In the genomic region with DNA sequence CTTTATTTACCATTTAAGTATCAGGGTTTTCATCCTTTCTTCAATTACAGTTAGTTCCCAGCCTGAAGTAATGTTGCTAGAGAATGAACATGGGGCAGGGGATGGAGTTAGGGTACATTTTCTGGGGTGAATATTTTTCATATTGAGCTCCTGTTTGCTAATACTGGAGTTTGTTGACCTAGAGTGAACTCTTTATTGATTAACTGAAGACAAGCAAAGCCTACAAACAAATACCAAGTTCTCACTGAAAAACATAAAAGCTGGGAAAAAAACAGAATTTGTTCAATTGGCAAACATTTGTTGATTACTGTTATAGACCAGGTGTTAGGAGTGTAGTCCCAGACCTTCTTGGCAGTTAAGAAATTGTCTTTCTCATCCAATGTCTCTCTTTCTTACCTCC, we compare ENCODE assay signal across 1 cellular context.
TF ChIP-seq lines count a peak whose summit lies in the region.

No MANE protein-coding gene starts in this region.

TF ChIP-seq in HepG2, 621 proteins besides CTCF, POLR2A, EP300 and RAD21 (continued from another document and continues in another):
- TF ChIP-seq TBX2 (CRISPR knock-in tag; IDR thresholded peaks at IDR 0.05; ENCODE audit: borderline replicate concordance) (no peak), ZNF501 (CRISPR knock-in tag; IDR thresholded peaks at IDR 0.05) (no peak), FOXC1 (CRISPR knock-in tag; IDR thresholded peaks at IDR 0.05; ENCODE audit: borderline replicate concordance) (no peak), NR2F1 (CRISPR knock-in tag; IDR thresholded peaks at IDR 0.05) (peak in 1 of 2 experiments; percentile 50; a peak in 1 of 4 replicates), MIXL1 (CRISPR knock-in tag; IDR thresholded peaks at IDR 0.05) (no peak), KAT8 (CRISPR knock-in tag; IDR thresholded peaks at IDR 0.05) (peak; percentile 10; the same call in 1 of the 2 replicates), PHF20 (CRISPR knock-in tag; IDR thresholded peaks at IDR 0.05) (no peak), AHDC1 (CRISPR knock-in tag; IDR thresholded peaks at IDR 0.05; ENCODE audit: borderline replicate concordance) (peak; percentile 17; the same call in 1 of the 2 replicates), SMARCC2 (IDR thresholded peaks at IDR 0.05) (no peak), ZMYM2 (CRISPR knock-in tag; IDR thresholded peaks at IDR 0.05) (no peak), HBP1 (CRISPR knock-in tag; IDR thresholded peaks at IDR 0.05; ENCODE audit: low read depth) (no peak), RXRB (CRISPR knock-in tag; IDR thresholded peaks at IDR 0.05; ENCODE audit: borderline replicate concordance) (peak; percentile 51; the same call in 1 of the 2 replicates), CHCHD3 (CRISPR knock-in tag; IDR thresholded peaks at IDR 0.05) (no peak), MNT (IDR thresholded peaks at IDR 0.05) (no peak), RARA (CRISPR knock-in tag; IDR thresholded peaks at IDR 0.05) (0 out of 2 replicates have a peak, but pooled peaks have one; percentile 19), SRF (IDR thresholded peaks at IDR 0.05; ENCODE audit: low read depth, low read length) (no peak), ARID4A (CRISPR knock-in tag; IDR thresholded peaks at IDR 0.05; ENCODE audit: borderline replicate concordance) (no peak), ZNF784 (CRISPR knock-in tag; IDR thresholded peaks at IDR 0.05; ENCODE audit: borderline replicate concordance) (no peak), ZNF670 (CRISPR knock-in tag; IDR thresholded peaks at IDR 0.05; ENCODE audit: borderline replicate concordance) (no peak), GATAD2A (CRISPR knock-in tag; IDR thresholded peaks at IDR 0.05) (peak; percentile 35; the same call in 1 of the 2 replicates), NR1H2 (CRISPR knock-in tag; IDR thresholded peaks at IDR 0.05; ENCODE audit: borderline replicate concordance, low read depth) (no peak), HOXA3 (CRISPR knock-in tag; IDR thresholded peaks at IDR 0.05) (no peak), FOXJ3 (CRISPR knock-in tag; IDR thresholded peaks at IDR 0.05; ENCODE audit: borderline replicate concordance) (no peak), ZFP90 (CRISPR knock-in tag; IDR thresholded peaks at IDR 0.05; ENCODE audit: borderline replicate concordance) (no peak), MBD4 (IDR thresholded peaks at IDR 0.05; ENCODE audit: borderline replicate concordance, low read length) (no peak), FOXP1 (IDR thresholded peaks at IDR 0.05) (no peak), FOXP1 (CRISPR knock-in tag; IDR thresholded peaks at IDR 0.05) (peak; percentile 55; the same call in 1 of the 2 replicates), KDM5B (CRISPR knock-in tag; IDR thresholded peaks at IDR 0.05; ENCODE audit: borderline replicate concordance) (no peak), PAXIP1 (CRISPR knock-in tag; conservative IDR thresholded peaks at IDR 0.05) (0 out of 2 replicates have a peak, but pooled peaks have one; percentile 32), ZNF264 (CRISPR knock-in tag; IDR thresholded peaks at IDR 0.05) (no peak), ZNF460 (CRISPR knock-in tag; IDR thresholded peaks at IDR 0.05; ENCODE audit: borderline replicate concordance) (no peak), RFXANK (CRISPR knock-in tag; IDR thresholded peaks at IDR 0.05) (no peak), ZNF841 (CRISPR knock-in tag; IDR thresholded peaks at IDR 0.05; ENCODE audit: borderline replicate concordance) (no peak)
- TF ChIP-seq, protein P1, sequence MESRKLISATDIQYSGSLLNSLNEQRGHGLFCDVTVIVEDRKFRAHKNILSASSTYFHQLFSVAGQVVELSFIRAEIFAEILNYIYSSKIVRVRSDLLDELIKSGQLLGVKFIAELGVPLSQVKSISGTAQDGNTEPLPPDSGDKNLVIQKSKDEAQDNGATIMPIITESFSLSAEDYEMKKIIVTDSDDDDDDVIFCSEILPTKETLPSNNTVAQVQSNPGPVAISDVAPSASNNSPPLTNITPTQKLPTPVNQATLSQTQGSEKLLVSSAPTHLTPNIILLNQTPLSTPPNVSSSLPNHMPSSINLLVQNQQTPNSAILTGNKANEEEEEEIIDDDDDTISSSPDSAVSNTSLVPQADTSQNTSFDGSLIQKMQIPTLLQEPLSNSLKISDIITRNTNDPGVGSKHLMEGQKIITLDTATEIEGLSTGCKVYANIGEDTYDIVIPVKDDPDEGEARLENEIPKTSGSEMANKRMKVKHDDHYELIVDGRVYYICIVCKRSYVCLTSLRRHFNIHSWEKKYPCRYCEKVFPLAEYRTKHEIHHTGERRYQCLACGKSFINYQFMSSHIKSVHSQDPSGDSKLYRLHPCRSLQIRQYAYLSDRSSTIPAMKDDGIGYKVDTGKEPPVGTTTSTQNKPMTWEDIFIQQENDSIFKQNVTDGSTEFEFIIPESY (CRISPR knock-in tag; IDR thresholded peaks at IDR 0.05): no peak
- TF ChIP-seq, protein P2, sequence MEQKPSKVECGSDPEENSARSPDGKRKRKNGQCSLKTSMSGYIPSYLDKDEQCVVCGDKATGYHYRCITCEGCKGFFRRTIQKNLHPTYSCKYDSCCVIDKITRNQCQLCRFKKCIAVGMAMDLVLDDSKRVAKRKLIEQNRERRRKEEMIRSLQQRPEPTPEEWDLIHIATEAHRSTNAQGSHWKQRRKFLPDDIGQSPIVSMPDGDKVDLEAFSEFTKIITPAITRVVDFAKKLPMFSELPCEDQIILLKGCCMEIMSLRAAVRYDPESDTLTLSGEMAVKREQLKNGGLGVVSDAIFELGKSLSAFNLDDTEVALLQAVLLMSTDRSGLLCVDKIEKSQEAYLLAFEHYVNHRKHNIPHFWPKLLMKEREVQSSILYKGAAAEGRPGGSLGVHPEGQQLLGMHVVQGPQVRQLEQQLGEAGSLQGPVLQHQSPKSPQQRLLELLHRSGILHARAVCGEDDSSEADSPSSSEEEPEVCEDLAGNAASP (CRISPR knock-in tag; IDR thresholded peaks at IDR 0.05; ENCODE audit: borderline replicate concordance): 0 out of 2 replicates have a peak, but pooled peaks have one; percentile 32
